In the genomic region with DNA sequence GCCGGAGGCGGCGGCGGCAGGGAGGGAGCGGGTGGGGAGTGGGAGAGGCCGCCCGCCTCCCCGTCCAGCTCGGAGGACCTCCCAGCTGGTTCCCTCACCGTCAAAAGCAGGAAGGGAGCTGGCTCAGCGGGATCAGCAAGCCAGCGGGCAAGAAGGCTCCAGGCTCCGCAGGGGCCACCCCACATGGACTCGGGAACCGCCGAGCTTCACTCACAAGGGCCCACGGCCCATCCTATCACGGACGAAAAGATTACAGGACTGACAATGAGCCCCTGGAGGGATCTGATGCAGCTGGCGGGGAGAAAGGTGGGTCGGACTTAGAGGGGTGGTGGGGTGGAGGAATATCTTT, we compare ENCODE assay signal across 8 cellular contexts.
DNase-seq lines count a peak whose midpoint lies in the region; ATAC-seq, FAIRE-seq and TF ChIP-seq lines count a peak whose summit lies in the region.
"Not testable (repeated sequence)": the region's sequence is repeated elsewhere in the genome, so short reads cannot be mapped to it uniquely, and the experiment has no call there.

No MANE protein-coding gene starts in this region.

- H3K9me3 ChIP-seq in ectodermal cell (ENCODE audit: control insufficient read depth, low read length); iPS-18a (ENCODE audit: control insufficient read depth, low read depth, low read length); pancreas: not testable (repeated sequence)

- not testable (repeated sequence) for H3K4me1 ChIP-seq in ectodermal cell (ENCODE audit: control insufficient read depth, insufficient read depth, low read length); iPS-18a (ENCODE audit: control insufficient read depth, low read depth, low read length); pancreas

- DNase-seq in EL (peak; percentile 3), NCI-H146 (lab: John Stamatoyannopoulos, UW) (peak; percentile 22), pancreas (peak in 3 of 6 donors; percentile 30 to 74 (median 65))
- not testable (repeated sequence) for DNase-seq in activated CD4-positive, alpha-beta T cell treated with anti-CD3 and anti-CD28 coated beads, Interleukin-2, amount 10 ng/mL, durations not matched to agents 24 days and 14 days; type B pancreatic cell (ENCODE audit: extremely low spot score, unreplicated experiment)

- not testable (repeated sequence) for H3K9me3 Mint-ChIP-seq in activated CD4-positive, alpha-beta T cell treated with anti-CD3 and anti-CD28 coated beads, Interleukin-2, amount 10 ng/mL, durations not matched to agents 24 days and 14 days; type B pancreatic cell

- TF ChIP-seq CTCF in pancreas (IDR thresholded peaks at IDR 0.05); type B pancreatic cell (conservative IDR thresholded peaks at IDR 0.05): not testable (repeated sequence)

- not testable (repeated sequence) for FAIRE-seq in pancreas (lab: Jason Lieb, UNC)

- peak overlapping the region; percentile 44 for H3K4me3 Mint-ChIP-seq in activated CD4-positive, alpha-beta T cell treated with anti-CD3 and anti-CD28 coated beads, Interleukin-2, amount 10 ng/mL, durations not matched to agents 24 days and 14 days
- peak overlapping the region; percentile 78 for H3K4me3 Mint-ChIP-seq in type B pancreatic cell

- 0 to 3% methylated on average over 5 to 14 of the region's 21 CpGs for WGBS in ectodermal cell, 2 experiments
- WGBS in pancreas, 2 donors, result 0 to 3% methylated on average over 5 to 14 of the region's 21 CpGs

- not testable (repeated sequence) for H3K36me3 ChIP-seq in ectodermal cell (ENCODE audit: control insufficient read depth, insufficient read depth, low read length); iPS-18a (ENCODE audit: control insufficient read depth, low read depth, low read length); pancreas

- not testable (repeated sequence) for H3K27me3 ChIP-seq in ectodermal cell (ENCODE audit: control insufficient read depth, insufficient read depth, low read length, poor library complexity, severe bottlenecking); iPS-18a (ENCODE audit: control insufficient read depth, insufficient read depth, low read length); pancreas

- not testable (repeated sequence) for H3K4me1 Mint-ChIP-seq in activated CD4-positive, alpha-beta T cell treated with anti-CD3 and anti-CD28 coated beads, Interleukin-2, amount 10 ng/mL, durations not matched to agents 24 days and 14 days; type B pancreatic cell (ENCODE audit: unreplicated experiment)

- H3K4me3 ChIP-seq in ectodermal cell (ENCODE audit: insufficient read depth, low read depth, low read length), result peak overlapping the region; percentile 30
- H3K4me3 ChIP-seq in iPS-18a (ENCODE audit: low read length), result peak overlapping the region; percentile 30
- peak overlapping the region; percentile 24 to 49 (median 38) for H3K4me3 ChIP-seq in pancreas

- ATAC-seq in HG02623 (IDR thresholded peaks at IDR 0.05; ENCODE audit: unreplicated experiment) (peak; percentile 13), pancreas (peak; percentile 50 to 70 (median 64))

- H3K9ac ChIP-seq in iPS-18a (ENCODE audit: low read length), result not testable (repeated sequence)

- not testable (repeated sequence) for H3K27ac ChIP-seq in ectodermal cell (ENCODE audit: insufficient read depth, low read depth, low read length, poor library complexity, severe bottlenecking); iPS-18a (ENCODE audit: low read length)
- peak overlapping the region; percentile 42 to 86 (median 70) for H3K27ac ChIP-seq in pancreas

- intact Hi-C loops in activated CD4-positive, alpha-beta T cell treated with anti-CD3 and anti-CD28 coated beads, Interleukin-2, amount 10 ng/mL, durations not matched to agents 24 days and 14 days (cut with micrococcal nuclease); pancreas (cut with DNase I): not testable (repeated sequence)

- H3K36me3 Mint-ChIP-seq in activated CD4-positive, alpha-beta T cell treated with anti-CD3 and anti-CD28 coated beads, Interleukin-2, amount 10 ng/mL, durations not matched to agents 24 days and 14 days (ENCODE audit: low read depth); type B pancreatic cell: not testable (repeated sequence)

- not testable (repeated sequence) for H3K27ac Mint-ChIP-seq in activated CD4-positive, alpha-beta T cell treated with anti-CD3 and anti-CD28 coated beads, Interleukin-2, amount 10 ng/mL, durations not matched to agents 24 days and 14 days; type B pancreatic cell

- H3K27me3 Mint-ChIP-seq in activated CD4-positive, alpha-beta T cell treated with anti-CD3 and anti-CD28 coated beads, Interleukin-2, amount 10 ng/mL, durations not matched to agents 24 days and 14 days; type B pancreatic cell: not testable (repeated sequence)
